In genomic region chr7:99619571-99620130, GRCh38 we compare ENCODE assay signal across 20 cellular contexts. TPM values are rescaled to one million over a fixed set of nuclear protein-coding genes. Genes with fewer than 3 reads are reported as not detected.
DNase-seq lines count a peak whose midpoint lies in the region; ATAC-seq and TF ChIP-seq lines count a peak whose summit lies in the region.
"Had no signal": no experiment of that assay in that cellular context is flagged by ENCODE, and none has a peak within 500 bp of the region (broad histone marks: within the 10 kb centered on the region; RNA-seq: fewer than 3 reads in every experiment).

No MANE protein-coding gene starts in this region.

- H3K36me3 ChIP-seq in IMR-90 (ENCODE audit: control insufficient read depth, insufficient read depth, low read length) = peaks cover 45% of the 10 kb centered on the region
- peaks cover 38% of the 10 kb centered on the region for H3K36me3 ChIP-seq in CD4-positive, alpha-beta memory T cell (ENCODE audit: insufficient read depth, low read length)

- H3K27ac ChIP-seq in IMR-90 (ENCODE audit: insufficient read depth, low read length) = no peak overlapping the region
- H3K27ac ChIP-seq in CD4-positive, alpha-beta memory T cell (ENCODE audit: low read depth, low read length) = no peak overlapping the region
- H3K27ac ChIP-seq: C4-2B had no signal

- peaks cover 21 to 44% of the 10 kb centered on the region in 2 experiments; a peak in 3 of 4 replicates for H3K79me1 ChIP-seq in IMR-90 (ENCODE audit: low read depth in 1 of 2, low read length in 2 of 2)

- H3K9me3 Mint-ChIP-seq in activated T-cell treated with anti-CD3 and anti-CD28 coated beads, Interleukin-2, amount 50 U/mL, for 24 hours = no peaks in the 10 kb centered on the region
- H3K9me3 Mint-ChIP-seq in brain (peaks cover 0 to 9% (median 3%) of the 10 kb centered on the region in 5 experiments), neural crest cell (no peaks in the 10 kb centered on the region)
- no peaks in the 10 kb centered on the region for H3K9me3 Mint-ChIP-seq in CD4-positive, alpha-beta memory T cell

- H2BK120ac ChIP-seq in IMR-90 (ENCODE audit: low read depth, low read length) = no peak overlapping the region

- 92% methylated on average over 10 of the region's 18 CpGs; no CpG with 5 or more reads in 1 of the 2 experiments for WGBS in IMR-90 (ENCODE audit: extremely low coverage in 2 of 2, insufficient read length in 1 of 2), 2 experiments

- no peak overlapping the region for H4K91ac ChIP-seq in IMR-90 (ENCODE audit: insufficient read depth, low read depth, low read length)

- H3K27me3 ChIP-seq in IMR-90 (ENCODE audit: control insufficient read depth, insufficient read depth, low read length) = no peaks in the 10 kb centered on the region
- no peaks in the 10 kb centered on the region for H3K27me3 ChIP-seq in CD4-positive, alpha-beta memory T cell (ENCODE audit: insufficient read depth, low read length)

- H2AFZ ChIP-seq in IMR-90 (replicated peaks; ENCODE audit: low read length, poor library complexity) = no peak overlapping the region

- TF ChIP-seq CTCF in IMR-90 (conservative IDR thresholded peaks at IDR 0.05; ENCODE audit: low read depth, low read length) = no peak
- TF ChIP-seq CTCF in brain (conservative IDR thresholded peaks at IDR 0.05) = no peak
- no peak for TF ChIP-seq CTCF in neural crest cell (conservative IDR thresholded peaks at IDR 0.05)

- dilution Hi-C loops in IMR-90 (cut with HindIII; ENCODE audit: low sequenced_read_pairs, unreplicated experiment) = no loop called here

- intact Hi-C loops in IMR-90 (cut with micrococcal nuclease) = loop anchor here (5.0 kb wide), 2 partner anchors 57 to 373 kb away; no protein-coding TSS in a partner anchor
- intact Hi-C loops in CD4-positive, alpha-beta memory T cell (cut with micrococcal nuclease) = no loop called here

- peaks cover 84% of the 10 kb centered on the region for H3K36me3 Mint-ChIP-seq in activated T-cell treated with anti-CD3 and anti-CD28 coated beads, Interleukin-2, amount 50 U/mL, for 24 hours (ENCODE audit: low read depth)
- H3K36me3 Mint-ChIP-seq in brain = peaks cover 66% of the 10 kb centered on the region
- H3K36me3 Mint-ChIP-seq in neural crest cell (ENCODE audit: low read depth) = peaks cover 3% of the 10 kb centered on the region
- peaks cover 50 to 77% of the 10 kb centered on the region in 2 donors for H3K36me3 Mint-ChIP-seq in CD4-positive, alpha-beta memory T cell

- peak overlapping the region; percentile 10; the same call in 1 of the 2 replicates for H3K56ac ChIP-seq in IMR-90 (ENCODE audit: extremely low read depth, insufficient read depth, low read length)

- no peak overlapping the region for H3K14ac ChIP-seq in IMR-90 (replicated peaks; ENCODE audit: low read depth, low read length)

- no peak overlapping the region for H3K4me3 ChIP-seq in IMR-90 (ENCODE audit: insufficient read depth, low read depth, low read length)
- no peak overlapping the region for H3K4me3 ChIP-seq in CD4-positive, alpha-beta memory T cell (ENCODE audit: low read length in 2 of 2)

- no peak overlapping the region for H3K23ac ChIP-seq in IMR-90 (ENCODE audit: low read depth, low read length)

- no peaks in the 10 kb centered on the region for H3K9me3 ChIP-seq in IMR-90 (ENCODE audit: control insufficient read depth, insufficient read depth, low read length)
- no peaks in the 10 kb centered on the region for H3K9me3 ChIP-seq in CD4-positive, alpha-beta memory T cell (ENCODE audit: control insufficient read depth in 1 of 2, low read length in 2 of 2)

- no peak overlapping the region for H2AK5ac ChIP-seq in IMR-90 (ENCODE audit: low read depth, low read length)

- no peak overlapping the region for H4K5ac ChIP-seq in IMR-90 (ENCODE audit: low read depth, low read length)

- BruUV-seq in IMR-90 (replicated peaks; lab: Mats Ljungman, UMichigan) = no TSS peak

- no peak overlapping the region for H2AK9ac ChIP-seq in IMR-90 (replicated peaks; ENCODE audit: low read depth, low read length, poor library complexity)

- peaks cover 86% of the 10 kb centered on the region for H3K4me1 Mint-ChIP-seq in activated T-cell treated with anti-CD3 and anti-CD28 coated beads, Interleukin-2, amount 50 U/mL, for 24 hours (ENCODE audit: low read depth)
- H3K4me1 Mint-ChIP-seq in brain (peaks cover 38% of the 10 kb centered on the region), neural crest cell (peaks cover 33% of the 10 kb centered on the region)
- H3K4me1 Mint-ChIP-seq in CD4-positive, alpha-beta memory T cell = peaks cover 36 to 78% (median 58%) of the 10 kb centered on the region in 4 donors

- H4K8ac ChIP-seq in IMR-90 (ENCODE audit: low read depth in 2 of 2, low read length in 2 of 2) = no peak overlapping the region

- H3K4me1 ChIP-seq in IMR-90 (ENCODE audit: control insufficient read depth, insufficient read depth, low read length) = no peaks in the 10 kb centered on the region
- H3K4me1 ChIP-seq in CD4-positive, alpha-beta memory T cell (ENCODE audit: insufficient read depth, low read length) = peaks cover 39% of the 10 kb centered on the region

- TF ChIP-seq POLR2A in IMR-90 (IDR thresholded peaks at IDR 0.05; ENCODE audit: low read depth, low read length) = no peak

- peak overlapping the region; percentile 96 for H3K27ac Mint-ChIP-seq in activated T-cell treated with anti-CD3 and anti-CD28 coated beads, Interleukin-2, amount 50 U/mL, for 24 hours
- H3K27ac Mint-ChIP-seq in brain (no peak overlapping the region), neural crest cell (ENCODE audit: unreplicated experiment) (no peak overlapping the region)
- H3K27ac Mint-ChIP-seq in CD4-positive, alpha-beta memory T cell = peak overlapping the region in 3 of 7 donors; percentile 54 to 90 (median 55)

- no peak overlapping the region for H2BK5ac ChIP-seq in IMR-90 (ENCODE audit: low read depth, low read length, poor library complexity, severe bottlenecking)

- in situ Hi-C loops in IMR-90 (cut with MboI; ENCODE audit: low sequenced_read_pairs) = loop anchor here (5.0 kb wide), 1 partner anchor 57 kb away; no protein-coding TSS in a partner anchor

- peaks cover 3% of the 10 kb centered on the region for H3K9me1 ChIP-seq in IMR-90 (ENCODE audit: insufficient read depth, low read length)

- H3K4ac ChIP-seq in IMR-90 (ENCODE audit: low read depth, low read length) = no peak overlapping the region; the same call in 1 of the 2 replicates

- no peak for DNase-seq in activated T-cell treated with anti-CD3 and anti-CD28 coated beads, Interleukin-2, amount 50 U/mL, for 24 hours
- no peak for DNase-seq in activated T-cell treated with anti-CD3 and anti-CD28 coated beads, Interleukin-2, amount 50 U/mL, for 48 hours
- DNase-seq in IMR-90 = no peak
- no peak for DNase-seq in neural crest cell (ENCODE audit: low read depth, low spot score)
- DNase-seq in NCI-H526 treated with DMSO at 0.1 percent for 48 hours (lab: John Stamatoyannopoulos, UW) = no peak
- no peak for DNase-seq in CD4-positive, alpha-beta memory T cell
- DNase-seq: ACHN; activated CD4-positive, alpha-beta T cell treated with anti-CD3 and anti-CD28 coated beads, Interleukin-2, amount 50 U/mL, for 4 hours; activated T-cell treated with anti-CD3 and anti-CD28 coated beads, Interleukin-2, amount 50 U/mL, for 1 hour; amniotic stem cell; caudate nucleus; NCI-H1930; NCI-H446; nucleus accumbens; RPMI8226; stimulated activated CD4-positive, alpha-beta T cell treated with anti-CD3 and anti-CD28 coated beads, Interleukin-12 subunit alpha, Interleukin-12 subunit beta, amount 100 ng/mL, for 4 hours had no signal

- ATAC-seq in IMR-90 (ENCODE audit: low read depth) = no peak
- no peak for ATAC-seq in GM21390 (IDR thresholded peaks at IDR 0.05; ENCODE audit: unreplicated experiment)
- ATAC-seq: left lobe of liver had no signal

- H3K9ac ChIP-seq in IMR-90 (ENCODE audit: low read depth, low read length) = no peak overlapping the region

- no peaks in the 10 kb centered on the region for H4K20me1 ChIP-seq in IMR-90 (ENCODE audit: insufficient read depth, low read length)

- no peak overlapping the region for H2BK15ac ChIP-seq in IMR-90 (ENCODE audit: low read depth, low read length)

- no peak overlapping the region for H3K18ac ChIP-seq in IMR-90 (ENCODE audit: low read depth, low read length)

- H3K4me2 ChIP-seq in IMR-90 (ENCODE audit: low read depth, low read length) = no peak overlapping the region

- no peak overlapping the region for H3K4me3 Mint-ChIP-seq in activated T-cell treated with anti-CD3 and anti-CD28 coated beads, Interleukin-2, amount 50 U/mL, for 24 hours
- H3K4me3 Mint-ChIP-seq in brain (peak overlapping the region in 3 of 5 experiments; percentile 57 to 99 (median 94)), neural crest cell (peak overlapping the region; percentile 94)
- no peak overlapping the region for H3K4me3 Mint-ChIP-seq in CD4-positive, alpha-beta memory T cell

- TF ChIP-seq RAD21 in IMR-90 (IDR thresholded peaks at IDR 0.05; ENCODE audit: low read length) = no peak

- no peaks in the 10 kb centered on the region for H3K27me3 Mint-ChIP-seq in activated T-cell treated with anti-CD3 and anti-CD28 coated beads, Interleukin-2, amount 50 U/mL, for 24 hours
- peaks cover 5% of the 10 kb centered on the region for H3K27me3 Mint-ChIP-seq in brain
- H3K27me3 Mint-ChIP-seq in neural crest cell (ENCODE audit: low read depth) = no peaks in the 10 kb centered on the region
- no peaks in the 10 kb centered on the region for H3K27me3 Mint-ChIP-seq in CD4-positive, alpha-beta memory T cell

- CTCF ChIA-PET in IMR-90 (lab: Yijun Ruan, JAX) = no interaction called here
- CTCF ChIA-PET in CD4-positive, alpha-beta memory T cell (lab: Charles Lee; ENCODE audit: partially characterized antibody) = no interaction called here

- H2BK20ac ChIP-seq in IMR-90 (ENCODE audit: low read depth, low read length) = no peak overlapping the region

- POLR2A ChIA-PET in IMR-90 (lab: Charles Lee; ENCODE audit: unreplicated experiment) = interaction anchor here (0.6 kb wide), 1 partner anchor 144 kb away, joined by 4 read pairs; no protein-coding TSS in a partner anchor
- POLR2A ChIA-PET in CD4-positive, alpha-beta memory T cell (lab: Charles Lee; ENCODE audit: partially characterized antibody) = no interaction called here

RNA-seq across cellular contexts. Expression of gene ZSCAN25, which starts 2.9 kb away (rescaled TPM):
- total RNA-seq in IMR-90 (2012; rRNA removed) = 9.0 and 9.2 TPM in 2 replicates
- 6.2 TPM in 2 replicates for polyA plus RNA-seq in IMR-90 (2012; rRNA removed)
- 4.7 and 5.4 TPM in 2 replicates for polyA plus RNA-seq in IMR-90 (2012; cell fraction: cytosol; rRNA removed)
- polyA plus RNA-seq in IMR-90 (2012; cell fraction: nucleus; rRNA removed; ENCODE audit: low replicate concordance) = 14.3 and 16.5 TPM in 2 replicates
- polyA plus RNA-seq in brain (ENCODE audit: insufficient read depth, low read depth, low replicate concordance) = 5.1 TPM
- total RNA-seq in neural crest cell = 23.4 and 26.4 TPM in 2 replicates
- 10 to 100 TPM; 40.4 to 43.1 TPM for total RNA-seq in CD4-positive, alpha-beta memory T cell
- 10 to 100 TPM; 10.2 to 18.3 TPM for polyA plus RNA-seq in CD4-positive, alpha-beta memory T cell

RNA-seq across cellular contexts. Expression of gene TMEM225B, which starts 21.6 kb away (rescaled TPM):
- total RNA-seq in IMR-90 (2012; rRNA removed) (0.54 and 0.56 TPM in 2 replicates), neural crest cell (0.91 and 1.8 TPM in 2 replicates)
- polyA plus RNA-seq in IMR-90 (2012; rRNA removed) (0.27 and 0.32 TPM in 2 replicates), brain (ENCODE audit: insufficient read depth, low read depth, low replicate concordance) (2.7 TPM)
- polyA plus RNA-seq in IMR-90 (2012; cell fraction: cytosol; rRNA removed) = 0.27 and 0.42 TPM in 2 replicates
- 0.78 and 1.5 TPM in 2 replicates for polyA plus RNA-seq in IMR-90 (2012; cell fraction: nucleus; rRNA removed; ENCODE audit: low replicate concordance)
- total RNA-seq in CD4-positive, alpha-beta memory T cell = 1 to 10 TPM; 1.0 to 1.1 TPM
- under 1 TPM; 0.61 to 0.98 TPM for polyA plus RNA-seq in CD4-positive, alpha-beta memory T cell

Comparison
In these comparisons a context has a peak if more than half of its experiments do, and no peak if none do; other contexts are left out.
1. H3K4me3 Mint-ChIP-seq: peak in brain (3 of 5) and neural crest cell (single experiment); none in activated T-cell treated with anti-CD3 and anti-CD28 coated beads, Interleukin-2, amount 50 U/mL, for 24 hours (single experiment) and CD4-positive, alpha-beta memory T cell (0 of 8).